In the genomic region with DNA sequence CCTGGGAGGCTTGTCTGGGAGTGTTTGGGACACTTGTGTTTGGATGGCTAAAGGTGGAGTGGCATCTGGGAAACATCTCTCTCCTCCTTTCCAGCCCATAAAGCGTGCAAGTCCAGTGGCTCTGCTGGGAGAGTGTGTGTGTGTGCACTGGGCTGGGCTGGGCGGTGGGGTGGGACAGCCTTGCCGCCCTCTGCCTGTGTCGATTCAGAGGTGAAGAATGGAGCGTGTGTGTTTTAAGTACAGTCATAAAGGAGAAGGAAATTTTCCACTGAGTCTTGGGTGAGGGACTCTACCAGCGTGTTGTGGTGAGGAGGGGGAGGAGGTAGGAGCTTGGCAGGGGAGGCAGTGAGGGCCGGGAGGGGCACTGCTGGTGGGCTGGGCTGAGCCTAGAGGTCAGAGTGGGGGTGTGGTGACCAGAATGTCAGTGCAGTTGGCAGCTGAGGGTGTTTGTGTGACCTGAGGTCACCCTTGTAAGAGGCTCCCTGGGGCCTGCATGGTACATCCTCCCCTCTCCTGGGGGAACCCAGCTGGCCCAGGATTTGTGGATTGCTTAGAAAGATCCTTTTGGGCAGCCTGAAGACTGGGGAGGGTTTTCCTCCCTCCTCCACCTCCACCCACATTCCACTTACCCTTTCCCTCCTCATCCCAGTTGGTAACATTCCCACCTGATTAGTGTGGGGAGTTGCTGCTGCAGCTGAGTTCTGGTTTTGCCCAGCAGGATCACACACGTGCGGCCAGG, we compare ENCODE assay signal across 11 cellular contexts. TPM values are rescaled to one million over a fixed set of nuclear protein-coding genes. Genes with fewer than 3 reads are reported as not detected.
A peak's percentile ranks its signal among the peaks of the same experiment; 100 is the strongest.
DNase-seq lines count a peak whose midpoint lies in the region; TF ChIP-seq lines count a peak whose summit lies in the region.
"Had no signal": no experiment of that assay in that cellular context is flagged by ENCODE, and none has a peak within 500 bp of the region (broad histone marks: within the 10 kb centered on the region; RNA-seq: fewer than 3 reads in every experiment).

No MANE protein-coding gene starts in this region.

- DNase-seq in A673 (ENCODE audit: low spot score) (no peak), Peyer's patch (no peak), fibroblast of lung (ENCODE audit: low read depth in 2 of 2) (peak; percentile 33 to 85), HEK293T (ENCODE audit: extremely low spot score) (no peak), MM.1S (no peak)
- no peak for DNase-seq in activated CD8-positive, alpha-beta memory T cell treated with anti-CD3 and anti-CD28 coated beads for 24 hours
- DNase-seq in stimulated activated CD8-positive, alpha-beta memory T cell treated with anti-CD3 and anti-CD28 coated beads, Interleukin-4, amount 100 ng/mL, for 48 hours: no peak
- DNase-seq: CD4-positive, CD25-positive, alpha-beta regulatory T cell; effector CD4-positive, alpha-beta T cell; T-cell had no signal

- H3K27ac ChIP-seq in A673 (ENCODE audit: low read depth, low read length, poor library complexity, severe bottlenecking) (no peak overlapping the region), Peyer's patch (peak overlapping the region in 2 of 4 donors; percentile 59 to 79), fibroblast of lung (ENCODE audit: insufficient read depth, low read length) (peak overlapping the region; percentile 72), muscle layer of duodenum (ENCODE audit: low read length) (peak overlapping the region; percentile 41), MM.1S (ENCODE audit: low read length) (no peak overlapping the region)

- H3K9me2 ChIP-seq in MM.1S (replicated peaks; ENCODE audit: insufficient read depth, low read length): no peaks in the 10 kb centered on the region

- no TSS peak for BruUV-seq in A673 (replicated peaks; lab: Mats Ljungman, UMichigan)

- H3K4me2 ChIP-seq in fibroblast of lung (ENCODE audit: extremely low read depth, insufficient read depth, low read length) (peak overlapping the region; percentile 95), MM.1S (ENCODE audit: low read depth, low read length) (no peak overlapping the region)

- H4K20me1 ChIP-seq in fibroblast of lung (ENCODE audit: control insufficient read depth, extremely low read depth, insufficient read depth, low read length): no peaks in the 10 kb centered on the region
- no peaks in the 10 kb centered on the region for H4K20me1 ChIP-seq in MM.1S (ENCODE audit: insufficient read depth, low read length)

- H2AFZ ChIP-seq in fibroblast of lung (ENCODE audit: low read length): no peak overlapping the region
- H2AFZ ChIP-seq in MM.1S (ENCODE audit: low read length): no peak overlapping the region

- H3K4me3 ChIP-seq in A673 (ENCODE audit: low read depth, low read length, poor library complexity, severe bottlenecking) (peak overlapping the region; percentile 52), Peyer's patch (peak overlapping the region; percentile 42 to 64 (median 54)), fibroblast of lung (replicated peaks in 1 of 4; ENCODE audit: control extremely low read depth in 1 of 4, insufficient read depth in 1 of 4, low read depth in 3 of 4, low read length in 4 of 4) (peak overlapping the region; percentile 49 to 97 (median 73)), muscle layer of duodenum (ENCODE audit: low read depth in 1 of 2, low read length in 2 of 2) (peak overlapping the region; percentile 70 to 93), MM.1S (ENCODE audit: low read length) (no peak overlapping the region)

- TF ChIP-seq CTCF in A673 (conservative IDR thresholded peaks at IDR 0.05; ENCODE audit: low read depth, low read length) (no peak), Peyer's patch (IDR thresholded peaks at IDR 0.05) (no peak), fibroblast of lung (conservative IDR thresholded peaks at IDR 0.05 in 1 of 2, IDR thresholded peaks at IDR 0.05 in 1 of 2; ENCODE audit: low read depth in 1 of 2, low read length in 2 of 2) (no peak), MM.1S (IDR thresholded peaks at IDR 0.05; ENCODE audit: low read length) (no peak)

- POLR2A ChIA-PET in A673 (lab: Charles Lee; ENCODE audit: low non-redundant PET): no interaction called here
- POLR2A ChIA-PET in HEK293T (lab: Yijun Ruan, JAX): interaction anchor here (1.0 to 3.3 kb wide), 3 partner anchors 9 to 273 kb away, joined by 3 to 19 read pairs (median 3); no protein-coding TSS in a partner anchor

- CTCF ChIA-PET in A673 (lab: Charles Lee): no interaction called here
- CTCF ChIA-PET in HEK293T (lab: Yijun Ruan, JAX): interaction anchor here (1.4 kb wide), 1 partner anchor 142 kb away, joined by 3 read pairs; no protein-coding TSS in a partner anchor

- H3K27me3 ChIP-seq in A673 (replicated peaks; ENCODE audit: insufficient read depth, low read depth, low read length, poor library complexity) (peaks cover 59% of the 10 kb centered on the region), Peyer's patch (no peaks in the 10 kb centered on the region), fibroblast of lung (ENCODE audit: control insufficient read depth, insufficient read depth, low read length) (no peaks in the 10 kb centered on the region), muscle layer of duodenum (ENCODE audit: low read depth, low read length) (no peaks in the 10 kb centered on the region), MM.1S (replicated peaks; ENCODE audit: insufficient read depth, low read length) (peaks cover 28% of the 10 kb centered on the region; the same call in 1 of the 2 replicates)

- H3K9ac ChIP-seq in fibroblast of lung (ENCODE audit: insufficient read depth, low read length) (peak overlapping the region; percentile 51), MM.1S (ENCODE audit: low read length) (no peak overlapping the region)

- TF ChIP-seq POLR2A in Peyer's patch (IDR thresholded peaks at IDR 0.05): no peak

- H3K79me2 ChIP-seq in fibroblast of lung (ENCODE audit: control insufficient read depth, insufficient read depth, low read length): peaks cover 47% of the 10 kb centered on the region
- H3K79me2 ChIP-seq in MM.1S (ENCODE audit: low read length): no peaks in the 10 kb centered on the region

- H3K36me3 ChIP-seq in A673 (ENCODE audit: insufficient read depth, low read length, poor library complexity, severe bottlenecking): no peaks in the 10 kb centered on the region
- no peaks in the 10 kb centered on the region for H3K36me3 ChIP-seq in Peyer's patch
- no peaks in the 10 kb centered on the region for H3K36me3 ChIP-seq in fibroblast of lung (ENCODE audit: control insufficient read depth, insufficient read depth, low read length)
- H3K36me3 ChIP-seq in muscle layer of duodenum (ENCODE audit: control insufficient read depth in 1 of 2, insufficient read depth in 2 of 2, low read length in 2 of 2): peaks cover 0 to 3% of the 10 kb centered on the region in 2 donors
- H3K36me3 ChIP-seq in MM.1S (replicated peaks; ENCODE audit: insufficient read depth, low read length): no peaks in the 10 kb centered on the region

- H3K9me3 ChIP-seq in A673 (ENCODE audit: low read depth, low read length, poor library complexity, severe bottlenecking) (no peaks in the 10 kb centered on the region), Peyer's patch (no peaks in the 10 kb centered on the region), fibroblast of lung (ENCODE audit: control insufficient read depth, insufficient read depth, low read depth, low read length) (no peaks in the 10 kb centered on the region), muscle layer of duodenum (ENCODE audit: control insufficient read depth in 1 of 2, low read length in 2 of 2) (no peaks in the 10 kb centered on the region), MM.1S (replicated peaks; ENCODE audit: insufficient read depth, low read length) (no peaks in the 10 kb centered on the region)

- intact Hi-C loops in A673 (cut with micrococcal nuclease; ENCODE audit: unreplicated experiment): loop anchor here (5.0 kb wide), 1 partner anchor 199 kb away; no protein-coding TSS in a partner anchor

- H3F3A ChIP-seq in MM.1S (ENCODE audit: insufficient read depth, low read length): no peaks in the 10 kb centered on the region

- no peaks in the 10 kb centered on the region for H3K4me1 ChIP-seq in A673 (ENCODE audit: insufficient read depth, low read length, poor library complexity, severe bottlenecking)
- H3K4me1 ChIP-seq in Peyer's patch: peaks cover 0 to 8% (median 0%) of the 10 kb centered on the region in 4 donors
- H3K4me1 ChIP-seq in fibroblast of lung (ENCODE audit: control insufficient read depth, extremely low read depth, insufficient read depth, low read length): peaks cover 10% of the 10 kb centered on the region
- H3K4me1 ChIP-seq in muscle layer of duodenum (ENCODE audit: control insufficient read depth in 1 of 2, insufficient read depth in 2 of 2, low read length in 2 of 2): peaks cover 3 to 38% of the 10 kb centered on the region in 2 donors
- H3K4me1 ChIP-seq in MM.1S (ENCODE audit: low read length): no peaks in the 10 kb centered on the region

TF ChIP-seq in HEK293T, 16 proteins besides CTCF, POLR2A, EP300 and RAD21 (continues in another document):
- TF ChIP-seq ARNT (IDR thresholded peaks at IDR 0.05) (no peak), BHLHE40 (IDR thresholded peaks at IDR 0.05; ENCODE audit: borderline replicate concordance) (no peak), L3MBTL2 (conservative IDR thresholded peaks at IDR 0.05) (no peak), CTBP1 (IDR thresholded peaks at IDR 0.05; ENCODE audit: borderline replicate concordance) (no peak), TARDBP (IDR thresholded peaks at IDR 0.05) (no peak), ZNF384 (IDR thresholded peaks at IDR 0.05) (no peak), FOXM1 (IDR thresholded peaks at IDR 0.05; ENCODE audit: borderline replicate concordance) (no peak), HDGF (IDR thresholded peaks at IDR 0.05; ENCODE audit: borderline replicate concordance) (no peak), FOXA1 (IDR thresholded peaks at IDR 0.05) (no peak), NFRKB (IDR thresholded peaks at IDR 0.05) (no peak), SUZ12 (IDR thresholded peaks at IDR 0.05) (no peak), SP1 (IDR thresholded peaks at IDR 0.05) (no peak), FOXK2 (IDR thresholded peaks at IDR 0.05) (no peak), LEF1 (IDR thresholded peaks at IDR 0.05; ENCODE audit: borderline replicate concordance) (no peak)
- TF ChIP-seq, protein P1, sequence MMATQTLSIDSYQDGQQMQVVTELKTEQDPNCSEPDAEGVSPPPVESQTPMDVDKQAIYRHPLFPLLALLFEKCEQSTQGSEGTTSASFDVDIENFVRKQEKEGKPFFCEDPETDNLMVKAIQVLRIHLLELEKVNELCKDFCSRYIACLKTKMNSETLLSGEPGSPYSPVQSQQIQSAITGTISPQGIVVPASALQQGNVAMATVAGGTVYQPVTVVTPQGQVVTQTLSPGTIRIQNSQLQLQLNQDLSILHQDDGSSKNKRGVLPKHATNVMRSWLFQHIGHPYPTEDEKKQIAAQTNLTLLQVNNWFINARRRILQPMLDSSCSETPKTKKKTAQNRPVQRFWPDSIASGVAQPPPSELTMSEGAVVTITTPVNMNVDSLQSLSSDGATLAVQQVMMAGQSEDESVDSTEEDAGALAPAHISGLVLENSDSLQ (IDR thresholded peaks at IDR 0.05): no peak

RNA-seq across cellular contexts. Expression of gene TIMP3, which starts 1.7 kb away (rescaled TPM):
- total RNA-seq in A673 (2021): 13.7 and 14.1 TPM in 2 replicates
- 10 to 100 TPM; 40.1 to 93.3 (median 67.5) TPM for total RNA-seq in Peyer's patch
- total RNA-seq in fibroblast of lung: 145 and 242 TPM in 2 replicates
- polyA plus RNA-seq in fibroblast of lung: 211 and 375 TPM in 2 replicates
- polyA plus RNA-seq in fibroblast of lung (2012): 182 and 348 TPM in 2 replicates
- 214 and 341 TPM in 2 replicates for polyA minus RNA-seq in fibroblast of lung (ENCODE audit: low replicate concordance)
- polyA plus RNA-seq: CD4-positive, CD25-positive, alpha-beta regulatory T cell had no signal

Comparison
In these comparisons a context has a peak if more than half of its experiments do, and no peak if none do; other contexts are left out.
1. DNase-seq: peak in fibroblast of lung (2 of 2); none in A673 (single experiment), Peyer's patch (0 of 3), HEK293T (single experiment), activated CD8-positive, alpha-beta memory T cell treated with anti-CD3 and anti-CD28 coated beads for 24 hours (single experiment), stimulated activated CD8-positive, alpha-beta memory T cell treated with anti-CD3 and anti-CD28 coated beads, Interleukin-4, amount 100 ng/mL, for 48 hours (single experiment) and MM.1S (single experiment).
2. H3K27ac ChIP-seq: peak in fibroblast of lung (single experiment) and muscle layer of duodenum (single experiment); none in A673 (single experiment) and MM.1S (single experiment).